In the genomic region with DNA sequence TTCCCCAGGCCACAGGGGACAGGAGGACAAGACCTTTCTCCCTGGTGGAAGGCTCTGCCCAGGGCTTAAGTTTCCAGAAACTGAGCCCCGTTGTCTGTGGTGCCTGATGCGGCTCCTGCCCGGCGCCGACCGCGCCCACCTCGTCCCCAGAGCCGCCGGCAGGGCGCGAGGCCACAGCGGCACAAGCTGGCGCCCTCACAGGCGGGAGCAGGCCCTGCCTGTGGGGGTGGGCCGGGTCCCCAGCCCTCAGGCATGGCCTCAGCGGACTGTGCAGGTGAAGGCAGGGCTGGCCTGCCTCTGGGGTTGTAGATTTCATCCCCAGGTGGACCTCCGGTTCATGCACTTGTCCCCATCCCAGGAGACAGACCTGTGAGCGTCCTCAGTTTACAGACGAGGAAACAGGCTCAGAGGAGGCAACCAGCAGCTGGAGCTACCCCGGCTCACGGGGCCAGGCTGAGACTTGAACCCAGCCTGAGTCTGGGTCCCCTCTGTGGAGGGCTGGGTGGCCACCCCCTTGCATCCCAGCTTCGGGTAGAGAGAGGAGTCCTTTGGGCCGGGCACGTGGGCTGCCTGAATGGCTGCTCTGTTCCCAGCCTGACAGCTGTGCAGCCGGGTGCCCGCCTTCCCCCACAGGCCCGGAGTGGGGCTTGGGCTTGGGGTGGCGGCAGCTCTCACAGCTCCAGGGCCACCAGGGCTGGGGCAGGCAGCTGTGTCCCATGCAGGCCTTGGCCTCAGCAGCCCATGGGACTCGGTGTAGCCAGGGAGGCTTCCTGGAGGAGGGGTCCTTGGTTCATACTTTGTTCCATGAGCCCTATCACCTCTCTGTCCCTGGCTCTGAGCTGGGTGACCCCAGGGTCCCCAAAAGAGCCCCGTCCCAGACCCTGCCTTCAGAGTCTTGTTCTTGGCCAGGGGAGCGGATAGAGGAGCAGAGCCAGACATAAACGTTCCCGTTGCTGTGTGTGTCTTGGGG, we compare ENCODE assay signal across 1 cellular context.
TF ChIP-seq lines count a peak whose summit lies in the region.

No MANE protein-coding gene starts in this region.

TF ChIP-seq in K562, 482 proteins besides CTCF, POLR2A, EP300 and RAD21:
- TF ChIP-seq, protein P1, sequence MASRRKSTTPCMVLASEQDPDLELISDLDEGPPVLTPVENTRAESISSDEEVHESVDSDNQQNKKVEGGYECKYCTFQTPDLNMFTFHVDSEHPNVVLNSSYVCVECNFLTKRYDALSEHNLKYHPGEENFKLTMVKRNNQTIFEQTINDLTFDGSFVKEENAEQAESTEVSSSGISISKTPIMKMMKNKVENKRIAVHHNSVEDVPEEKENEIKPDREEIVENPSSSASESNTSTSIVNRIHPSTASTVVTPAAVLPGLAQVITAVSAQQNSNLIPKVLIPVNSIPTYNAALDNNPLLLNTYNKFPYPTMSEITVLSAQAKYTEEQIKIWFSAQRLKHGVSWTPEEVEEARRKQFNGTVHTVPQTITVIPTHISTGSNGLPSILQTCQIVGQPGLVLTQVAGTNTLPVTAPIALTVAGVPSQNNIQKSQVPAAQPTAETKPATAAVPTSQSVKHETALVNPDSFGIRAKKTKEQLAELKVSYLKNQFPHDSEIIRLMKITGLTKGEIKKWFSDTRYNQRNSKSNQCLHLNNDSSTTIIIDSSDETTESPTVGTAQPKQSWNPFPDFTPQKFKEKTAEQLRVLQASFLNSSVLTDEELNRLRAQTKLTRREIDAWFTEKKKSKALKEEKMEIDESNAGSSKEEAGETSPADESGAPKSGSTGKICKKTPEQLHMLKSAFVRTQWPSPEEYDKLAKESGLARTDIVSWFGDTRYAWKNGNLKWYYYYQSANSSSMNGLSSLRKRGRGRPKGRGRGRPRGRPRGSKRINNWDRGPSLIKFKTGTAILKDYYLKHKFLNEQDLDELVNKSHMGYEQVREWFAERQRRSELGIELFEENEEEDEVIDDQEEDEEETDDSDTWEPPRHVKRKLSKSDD (conservative IDR thresholded peaks at IDR 0.05; ENCODE audit: low read length), result no peak
- TF ChIP-seq POLR2G (IDR thresholded peaks at IDR 0.05; ENCODE audit: low read depth, low read length), result peak; percentile 61
- TF ChIP-seq, protein P2, sequence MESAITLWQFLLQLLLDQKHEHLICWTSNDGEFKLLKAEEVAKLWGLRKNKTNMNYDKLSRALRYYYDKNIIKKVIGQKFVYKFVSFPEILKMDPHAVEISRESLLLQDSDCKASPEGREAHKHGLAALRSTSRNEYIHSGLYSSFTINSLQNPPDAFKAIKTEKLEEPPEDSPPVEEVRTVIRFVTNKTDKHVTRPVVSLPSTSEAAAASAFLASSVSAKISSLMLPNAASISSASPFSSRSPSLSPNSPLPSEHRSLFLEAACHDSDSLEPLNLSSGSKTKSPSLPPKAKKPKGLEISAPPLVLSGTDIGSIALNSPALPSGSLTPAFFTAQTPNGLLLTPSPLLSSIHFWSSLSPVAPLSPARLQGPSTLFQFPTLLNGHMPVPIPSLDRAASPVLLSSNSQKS (CRISPR knock-in tag; IDR thresholded peaks at IDR 0.05), result no peak
- TF ChIP-seq ZFP36 (IDR thresholded peaks at IDR 0.05; ENCODE audit: low read depth, low read length, partially characterized antibody), result peak; percentile 74
